10 cellular contexts compared by ENCODE assay signal in the genomic region with DNA sequence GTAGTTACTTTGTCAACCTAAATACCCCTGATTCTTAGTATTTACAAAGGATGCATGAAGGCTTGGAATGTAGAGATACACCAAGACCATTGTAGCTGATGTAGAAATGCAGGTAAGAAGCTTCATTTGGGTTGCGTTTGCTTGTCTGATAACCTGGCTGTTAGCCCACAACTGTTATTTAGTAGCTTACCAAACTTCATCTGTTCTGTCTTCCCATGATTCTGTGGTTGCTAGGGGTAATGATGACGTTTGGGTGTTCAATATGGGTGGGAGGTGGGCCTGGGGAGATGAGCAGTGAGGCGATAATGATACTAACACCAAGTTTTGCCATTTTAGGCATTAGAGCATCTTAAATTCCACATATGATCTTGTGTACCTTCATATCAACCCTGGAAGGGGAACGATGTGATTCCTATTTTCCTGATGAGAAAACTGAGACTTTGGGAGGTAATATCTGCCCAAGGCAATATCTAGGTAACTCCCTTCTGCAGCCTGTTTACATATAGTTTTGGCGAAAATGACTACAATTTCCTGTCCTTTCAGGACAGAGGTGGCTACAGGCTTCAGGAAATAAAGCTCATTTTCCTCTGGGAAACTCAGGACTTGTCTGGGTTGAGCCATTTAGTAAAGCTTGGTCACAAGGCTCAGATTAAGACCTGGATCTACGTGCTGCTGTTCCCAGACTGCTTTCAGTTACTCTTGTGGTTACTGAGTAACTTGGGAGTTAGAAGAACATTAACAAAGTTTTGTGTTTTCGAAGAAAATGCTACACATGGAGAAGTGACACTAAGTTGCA. TPM values are rescaled to one million over a fixed set of nuclear protein-coding genes. Genes with fewer than 3 reads are reported as not detected.
A peak's percentile ranks its signal among the peaks of the same experiment; 100 is the strongest.
DNase-seq lines count a peak whose midpoint lies in the region; ATAC-seq and TF ChIP-seq lines count a peak whose summit lies in the region.
"Had no signal": no experiment of that assay in that cellular context is flagged by ENCODE, and none has a peak within 500 bp of the region (broad histone marks: within the 10 kb centered on the region; RNA-seq: fewer than 3 reads in every experiment).

No MANE protein-coding gene starts in this region.

- no peak overlapping the region for H2BK120ac ChIP-seq in trophoblast cell (ENCODE audit: insufficient read depth, low read length, poor library complexity)

- H3K36me3 ChIP-seq in fibroblast of lung (ENCODE audit: control insufficient read depth, insufficient read depth, low read length): peaks cover 1% of the 10 kb centered on the region
- peaks cover 27% of the 10 kb centered on the region for H3K36me3 ChIP-seq in skeletal muscle satellite cell (ENCODE audit: insufficient read depth, low read length)
- peaks cover 2 to 3% of the 10 kb centered on the region in 2 experiments for H3K36me3 ChIP-seq in trophoblast cell (ENCODE audit: control insufficient read depth in 1 of 2, insufficient read depth in 2 of 2, low read length in 2 of 2)

- H3K4me3 ChIP-seq in fibroblast of lung (replicated peaks in 1 of 4; ENCODE audit: control extremely low read depth in 1 of 4, insufficient read depth in 1 of 4, low read depth in 3 of 4, low read length in 4 of 4): peak overlapping the region in 1 of 4 experiments; percentile 4
- H3K4me3 ChIP-seq in skeletal muscle satellite cell (ENCODE audit: low read length): no peak overlapping the region
- no peak overlapping the region for H3K4me3 ChIP-seq in trophoblast cell (ENCODE audit: low read depth, low read length)

- H4K12ac ChIP-seq in trophoblast cell (ENCODE audit: low read depth, low read length): no peak overlapping the region

- H3K18ac ChIP-seq in trophoblast cell (ENCODE audit: low read length): no peak overlapping the region

- no peak overlapping the region for H3K23ac ChIP-seq in trophoblast cell (ENCODE audit: low read length)

- H3K36me3 Mint-ChIP-seq in T-helper 2 cell treated with Interferon-gamma antibody and Interleukin-4, amounts not matched to agents 5 μg/mL and 100 μg/mL, for 36 hours (ENCODE audit: low read depth): peaks cover 10% of the 10 kb centered on the region

- H3K9me3 ChIP-seq in fibroblast of lung (ENCODE audit: control insufficient read depth, insufficient read depth, low read depth, low read length) (no peaks in the 10 kb centered on the region), skeletal muscle satellite cell (replicated peaks; ENCODE audit: low read length) (no peaks in the 10 kb centered on the region), trophoblast cell (ENCODE audit: insufficient read depth, low read depth, low read length) (no peaks in the 10 kb centered on the region)

- no peak overlapping the region for H2AK5ac ChIP-seq in trophoblast cell (ENCODE audit: low read length)

- no peak overlapping the region for H4K8ac ChIP-seq in trophoblast cell (ENCODE audit: low read depth, low read length)

- peaks cover 4% of the 10 kb centered on the region for H4K20me1 ChIP-seq in fibroblast of lung (ENCODE audit: control insufficient read depth, extremely low read depth, insufficient read depth, low read length)

- H3K79me2 ChIP-seq in fibroblast of lung (ENCODE audit: control insufficient read depth, insufficient read depth, low read length) (peaks cover 88% of the 10 kb centered on the region), trophoblast cell (ENCODE audit: control insufficient read depth, insufficient read depth, low read length, poor library complexity) (peaks cover 2% of the 10 kb centered on the region)

- WGBS in trophoblast cell (ENCODE audit: extremely low coverage, insufficient coverage, insufficient read length): no CpG with 5 or more reads among the region's 7 CpGs

- peaks cover 2% of the 10 kb centered on the region for H3K27me3 Mint-ChIP-seq in T-helper 2 cell treated with Interferon-gamma antibody and Interleukin-4, amounts not matched to agents 5 μg/mL and 100 μg/mL, for 36 hours (ENCODE audit: low read depth)
- H3K27me3 Mint-ChIP-seq: stimulated activated naive CD8-positive, alpha-beta T cell treated with anti-CD3 and anti-CD28 coated beads, Interleukin-15, amount 100 ng/mL, for 72 hours had no signal

- H3K4me3 Mint-ChIP-seq in T-helper 2 cell treated with Interferon-gamma antibody and Interleukin-4, amounts not matched to agents 5 μg/mL and 100 μg/mL, for 36 hours: no peak overlapping the region
- H3K4me3 Mint-ChIP-seq: neural crest cell had no signal

- H3K4me1 ChIP-seq in fibroblast of lung (ENCODE audit: control insufficient read depth, extremely low read depth, insufficient read depth, low read length) (peaks cover 15% of the 10 kb centered on the region), skeletal muscle satellite cell (ENCODE audit: control insufficient read depth, insufficient read depth, low read length) (peaks cover 54% of the 10 kb centered on the region), trophoblast cell (ENCODE audit: control insufficient read depth in 1 of 2, insufficient read depth in 2 of 2, low read length in 2 of 2) (peaks cover 0 to 11% of the 10 kb centered on the region in 2 experiments)

- no peak overlapping the region for H2BK12ac ChIP-seq in trophoblast cell (ENCODE audit: low read length)

- no peak overlapping the region for H2BK5ac ChIP-seq in trophoblast cell (ENCODE audit: low read depth, low read length, poor library complexity)

- no peak overlapping the region for H3K4ac ChIP-seq in trophoblast cell (ENCODE audit: low read depth, low read length)

- DNase-seq in MV-4-11 (lab: John Stamatoyannopoulos, UW) (peak; percentile 56), fibroblast of lung (ENCODE audit: low read depth in 2 of 2) (peak; percentile 32 to 75), trophoblast cell (no peak), HuH-7.5 (ENCODE audit: low spot score) (no peak)
- no peak for DNase-seq in T-helper 2 cell treated with Interferon-gamma antibody and Interleukin-4, amounts not matched to agents 5 μg/mL and 100 μg/mL, for 36 hours (ENCODE audit: low spot score)
- DNase-seq: stimulated activated naive CD8-positive, alpha-beta T cell treated with anti-CD3 and anti-CD28 coated beads, Interleukin-15, amount 100 ng/mL, for 72 hours had no signal

- no peaks in the 10 kb centered on the region for H3K27me3 ChIP-seq in fibroblast of lung (ENCODE audit: control insufficient read depth, insufficient read depth, low read length)
- H3K27me3 ChIP-seq in skeletal muscle satellite cell (ENCODE audit: control insufficient read depth, insufficient read depth, low read length): no peaks in the 10 kb centered on the region
- no peaks in the 10 kb centered on the region for H3K27me3 ChIP-seq in trophoblast cell (ENCODE audit: insufficient read depth, low read length)

- H3K4me2 ChIP-seq in fibroblast of lung (ENCODE audit: extremely low read depth, insufficient read depth, low read length): peak overlapping the region; percentile 81
- H3K4me2 ChIP-seq in skeletal muscle satellite cell (ENCODE audit: low read length): peak overlapping the region; percentile 50
- H3K4me2 ChIP-seq in trophoblast cell (ENCODE audit: low read length): no peak overlapping the region

- peaks cover 30% of the 10 kb centered on the region for H3K4me1 Mint-ChIP-seq in T-helper 2 cell treated with Interferon-gamma antibody and Interleukin-4, amounts not matched to agents 5 μg/mL and 100 μg/mL, for 36 hours (ENCODE audit: low read depth)

- no peaks in the 10 kb centered on the region for H3K79me1 ChIP-seq in trophoblast cell (ENCODE audit: low read length)

- H3K9ac ChIP-seq in fibroblast of lung (ENCODE audit: insufficient read depth, low read length) (no peak overlapping the region), skeletal muscle satellite cell (ENCODE audit: low read depth, low read length) (peak overlapping the region; percentile 0), trophoblast cell (ENCODE audit: low read length) (no peak overlapping the region)

- no peaks in the 10 kb centered on the region for H3K9me3 Mint-ChIP-seq in T-helper 2 cell treated with Interferon-gamma antibody and Interleukin-4, amounts not matched to agents 5 μg/mL and 100 μg/mL, for 36 hours
- H3K9me3 Mint-ChIP-seq: stimulated activated naive CD8-positive, alpha-beta T cell treated with anti-CD3 and anti-CD28 coated beads, Interleukin-15, amount 100 ng/mL, for 72 hours had no signal

- ATAC-seq in GM19467 (IDR thresholded peaks at IDR 0.05; ENCODE audit: unreplicated experiment) (peak; percentile 45), GM19351 (IDR thresholded peaks at IDR 0.05; ENCODE audit: unreplicated experiment) (no peak)
- ATAC-seq: stimulated activated naive CD8-positive, alpha-beta T cell treated with anti-CD3 and anti-CD28 coated beads, Interleukin-15, amount 100 ng/mL, for 72 hours had no signal

- peak overlapping the region; percentile 58 for H3K27ac ChIP-seq in fibroblast of lung (ENCODE audit: insufficient read depth, low read length)
- no peak overlapping the region for H3K27ac ChIP-seq in trophoblast cell (ENCODE audit: low read depth, low read length)

- TF ChIP-seq CTCF in fibroblast of lung (conservative IDR thresholded peaks at IDR 0.05 in 1 of 2, IDR thresholded peaks at IDR 0.05 in 1 of 2; ENCODE audit: low read depth in 1 of 2, low read length in 2 of 2): no peak

- no peak overlapping the region for H2AFZ ChIP-seq in fibroblast of lung (ENCODE audit: low read length)
- H2AFZ ChIP-seq in trophoblast cell (ENCODE audit: insufficient read depth, low read length, poor library complexity): no peak overlapping the region

- H3K14ac ChIP-seq in trophoblast cell (ENCODE audit: low read length): no peak overlapping the region

- H4K91ac ChIP-seq in trophoblast cell (ENCODE audit: low read depth, low read length): no peak overlapping the region

- no peak overlapping the region for H3K27ac Mint-ChIP-seq in T-helper 2 cell treated with Interferon-gamma antibody and Interleukin-4, amounts not matched to agents 5 μg/mL and 100 μg/mL, for 36 hours

RNA-seq across cellular contexts. Expression of a gene that starts 26.8 kb away (rescaled TPM):
- total RNA-seq in fibroblast of lung: 47.5 and 76.8 TPM in 2 replicates
- polyA plus RNA-seq in fibroblast of lung: 19.5 and 26.1 TPM in 2 replicates
- polyA plus RNA-seq in fibroblast of lung (2012): 41.6 and 71.2 TPM in 2 replicates
- 279 and 321 TPM in 2 replicates for polyA minus RNA-seq in fibroblast of lung (ENCODE audit: low replicate concordance)
- 86.9 and 88.0 TPM in 2 replicates for total RNA-seq in skeletal muscle satellite cell (2012; rRNA removed)
- polyA plus RNA-seq in trophoblast cell (2013): 70.8 and 74.9 TPM in 2 replicates

Comparison
In these comparisons a context has a peak if more than half of its experiments do, and no peak if none do; other contexts are left out.
1. DNase-seq: peak in MV-4-11 (single experiment) and fibroblast of lung (2 of 2); none in trophoblast cell (0 of 2), T-helper 2 cell treated with Interferon-gamma antibody and Interleukin-4, amounts not matched to agents 5 μg/mL and 100 μg/mL, for 36 hours (single experiment) and HuH-7.5 (single experiment).